ENCODE assay signal across 26 cellular contexts in the genomic region with DNA sequence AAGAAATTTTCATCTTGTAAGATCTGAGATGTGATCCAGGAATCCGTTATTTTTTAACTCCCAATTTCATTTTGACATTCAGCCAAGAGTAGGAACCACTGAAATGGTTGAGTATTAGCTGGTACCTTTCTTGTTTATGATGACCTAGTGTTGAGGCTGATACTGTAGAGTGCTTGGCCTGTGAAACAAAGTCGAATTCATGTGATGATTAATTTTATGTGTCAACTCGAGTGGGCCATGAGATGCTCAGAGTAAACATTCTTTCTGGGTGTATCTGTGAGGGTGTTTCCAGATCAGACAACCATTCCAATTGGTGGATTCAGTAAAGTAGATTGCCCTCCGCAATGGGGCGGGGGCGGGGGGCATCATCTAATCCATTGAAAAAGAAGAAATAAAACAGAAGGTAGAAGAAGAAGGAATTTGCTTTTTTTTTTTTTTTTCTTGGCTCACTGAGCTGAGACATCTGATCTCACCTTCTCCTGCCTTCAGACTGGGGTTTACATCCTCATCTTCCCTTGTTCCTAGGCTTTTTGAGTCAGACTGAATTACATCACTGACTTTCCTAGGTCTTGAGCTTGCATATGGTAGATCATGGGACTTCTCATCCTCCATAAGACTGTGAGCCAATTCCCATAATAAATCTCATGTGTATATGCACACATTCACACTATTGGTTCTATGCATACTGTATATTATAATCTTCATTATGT.
DNase-seq lines count a peak whose midpoint lies in the region; ATAC-seq, FAIRE-seq and TF ChIP-seq lines count a peak whose summit lies in the region.
"Had no signal": no experiment of that assay in that cellular context is flagged by ENCODE, and none has a peak within 500 bp of the region (broad histone marks: within the 10 kb centered on the region; RNA-seq: fewer than 3 reads in every experiment).

No MANE protein-coding gene starts in this region.

- H3K9me3 Mint-ChIP-seq in type B pancreatic cell = no peaks in the 10 kb centered on the region
- H3K9me3 Mint-ChIP-seq: activated naive CD8-positive, alpha-beta T cell treated with anti-CD3 and anti-CD28 coated beads, Interleukin-2, amount 50 U/mL, for 24 hours; stimulated activated memory B cell treated with anti-CD40 and anti-IgM and Interleukin-4, amounts not matched to agents 10 μg/mL and 1 μg/mL and 100 μg/mL, for 72 hours had no signal

- H3K4me1 Mint-ChIP-seq in type B pancreatic cell (ENCODE audit: unreplicated experiment) = no peaks in the 10 kb centered on the region
- H3K4me1 Mint-ChIP-seq: activated naive CD8-positive, alpha-beta T cell treated with anti-CD3 and anti-CD28 coated beads, Interleukin-2, amount 50 U/mL, for 24 hours; natural killer cell; stimulated activated memory B cell treated with anti-CD40 and anti-IgM and Interleukin-4, amounts not matched to agents 10 μg/mL and 1 μg/mL and 100 μg/mL, for 72 hours had no signal

- no peak for TF ChIP-seq POLR2A in H54 (IDR thresholded peaks at IDR 0.05; ENCODE audit: low read depth, low read length)

- ATAC-seq in RWPE2 (ENCODE audit: low read depth) = peak; percentile 29; the same call in 1 of the 3 replicates
- ATAC-seq: activated naive CD8-positive, alpha-beta T cell treated with anti-CD3 and anti-CD28 coated beads, Interleukin-2, amount 50 U/mL, for 24 hours; GM12878; natural killer cell; stimulated activated memory B cell treated with anti-CD40 and anti-IgM and Interleukin-4, amounts not matched to agents 10 μg/mL and 1 μg/mL and 100 μg/mL, for 72 hours had no signal

- no peak overlapping the region for H3K27ac Mint-ChIP-seq in type B pancreatic cell
- H3K27ac Mint-ChIP-seq: activated naive CD8-positive, alpha-beta T cell treated with anti-CD3 and anti-CD28 coated beads, Interleukin-2, amount 50 U/mL, for 24 hours; CD4-positive, alpha-beta T cell; natural killer cell; stimulated activated memory B cell treated with anti-CD40 and anti-IgM and Interleukin-4, amounts not matched to agents 10 μg/mL and 1 μg/mL and 100 μg/mL, for 72 hours had no signal

- no peaks in the 10 kb centered on the region for H3K27me3 ChIP-seq in RWPE2 (ENCODE audit: insufficient read depth, poor library complexity, severe bottlenecking)
- H3K27me3 ChIP-seq: brain microvascular endothelial cell, esophagus squamous epithelium, suprapubic skin had no signal

- H3K4me3 ChIP-seq in RWPE2 (ENCODE audit: severe bottlenecking) = no peak overlapping the region
- H3K4me3 ChIP-seq: esophagus squamous epithelium, GM12878, suprapubic skin had no signal

- no peaks in the 10 kb centered on the region for H3K36me3 Mint-ChIP-seq in type B pancreatic cell
- H3K36me3 Mint-ChIP-seq: natural killer cell; stimulated activated memory B cell treated with anti-CD40 and anti-IgM and Interleukin-4, amounts not matched to agents 10 μg/mL and 1 μg/mL and 100 μg/mL, for 72 hours had no signal

- H3K27ac ChIP-seq in RWPE2 (ENCODE audit: poor library complexity, severe bottlenecking) = no peak overlapping the region
- H3K27ac ChIP-seq: brain microvascular endothelial cell, esophagus squamous epithelium, suprapubic skin had no signal

- DNase-seq in Caki2 (ENCODE audit: low read depth) (peak; percentile 98), H54 (ENCODE audit: insufficient read length, low spot score) (no peak), RWPE2 (ENCODE audit: low spot score) (no peak), iris pigment epithelial cell (ENCODE audit: low read depth) (peak; percentile 37), type B pancreatic cell (ENCODE audit: extremely low spot score, unreplicated experiment) (no peak)
- no peak for DNase-seq in stimulated activated CD4-positive, alpha-beta T cell treated with anti-CD3 and anti-CD28 coated beads, Interleukin-15, amount 100 ng/mL, for 24 hours
- DNase-seq in activated effector memory CD4-positive, alpha-beta T cell treated with Interleukin-2 at 50 U/mL for 16 hours = no peak
- DNase-seq: activated CD8-positive, alpha-beta memory T cell treated with anti-CD3 and anti-CD28 coated beads for 24 hours; activated gamma-delta T cell treated with Interleukin-2 at 50 U/mL for 16 hours; activated naive CD8-positive, alpha-beta T cell treated with anti-CD3 and anti-CD28 coated beads, Interleukin-2, amount 50 U/mL, for 24 hours; activated T-cell treated with anti-CD3 and anti-CD28 coated beads, Interleukin-2, amount 50 U/mL, for 1 hour; brain microvascular endothelial cell; CD4-positive, alpha-beta T cell; effector memory CD4-positive, alpha-beta T cell; esophagus squamous epithelium; hippocampal formation; Kasumi-1; natural killer cell; NCI-H1092; NCI-H2029 treated with DMSO at 0.1 percent for 48 hours; NCI-H524 treated with DMSO at 0.1 percent for 48 hours; retina; stimulated activated CD4-positive, alpha-beta T cell treated with anti-CD3 and anti-CD28 coated beads, Interleukin-4, amount 100 ng/mL, for 1 hour had no signal

- TF ChIP-seq CTCF in RWPE2 (IDR thresholded peaks at IDR 0.05; ENCODE audit: poor library complexity, severe bottlenecking) (no peak), type B pancreatic cell (conservative IDR thresholded peaks at IDR 0.05) (no peak)

- no peak overlapping the region for H3K4me3 Mint-ChIP-seq in type B pancreatic cell
- H3K4me3 Mint-ChIP-seq: activated naive CD8-positive, alpha-beta T cell treated with anti-CD3 and anti-CD28 coated beads, Interleukin-2, amount 50 U/mL, for 24 hours; CD4-positive, alpha-beta T cell; natural killer cell; stimulated activated memory B cell treated with anti-CD40 and anti-IgM and Interleukin-4, amounts not matched to agents 10 μg/mL and 1 μg/mL and 100 μg/mL, for 72 hours had no signal

- no peaks in the 10 kb centered on the region for H3K9me3 ChIP-seq in RWPE2 (ENCODE audit: severe bottlenecking)
- H3K9me3 ChIP-seq: esophagus squamous epithelium, suprapubic skin had no signal

- no peaks in the 10 kb centered on the region for H3K36me3 ChIP-seq in RWPE2 (ENCODE audit: low read depth)
- H3K36me3 ChIP-seq: brain microvascular endothelial cell, esophagus squamous epithelium, suprapubic skin had no signal

- peak; percentile 27 for FAIRE-seq in H54 (lab: Jason Lieb, UNC)
- FAIRE-seq: GM12878 had no signal

- no peaks in the 10 kb centered on the region for H3K27me3 Mint-ChIP-seq in type B pancreatic cell
- H3K27me3 Mint-ChIP-seq: CD4-positive, alpha-beta T cell; stimulated activated memory B cell treated with anti-CD40 and anti-IgM and Interleukin-4, amounts not matched to agents 10 μg/mL and 1 μg/mL and 100 μg/mL, for 72 hours had no signal

- in situ Hi-C loops in Caki2 (cut with HindIII; ENCODE audit: low pct_unique_long_range_greater_than_20kb, low sequenced_read_pairs) = no loop called here

- H3K4me1 ChIP-seq in RWPE2 (ENCODE audit: insufficient read depth, poor library complexity, severe bottlenecking) = peaks cover 45% of the 10 kb centered on the region
- H3K4me1 ChIP-seq: esophagus squamous epithelium, suprapubic skin had no signal

Comparison
In these comparisons a context has a peak if more than half of its experiments do, and no peak if none do; other contexts are left out.
1. DNase-seq: peak in Caki2 (single experiment) and iris pigment epithelial cell (single experiment); none in H54 (single experiment), RWPE2 (single experiment), stimulated activated CD4-positive, alpha-beta T cell treated with anti-CD3 and anti-CD28 coated beads, Interleukin-15, amount 100 ng/mL, for 24 hours (single experiment), type B pancreatic cell (single experiment) and activated effector memory CD4-positive, alpha-beta T cell treated with Interleukin-2 at 50 U/mL for 16 hours (single experiment).